ENCODE assay signal across 26 cellular contexts in the genomic region with DNA sequence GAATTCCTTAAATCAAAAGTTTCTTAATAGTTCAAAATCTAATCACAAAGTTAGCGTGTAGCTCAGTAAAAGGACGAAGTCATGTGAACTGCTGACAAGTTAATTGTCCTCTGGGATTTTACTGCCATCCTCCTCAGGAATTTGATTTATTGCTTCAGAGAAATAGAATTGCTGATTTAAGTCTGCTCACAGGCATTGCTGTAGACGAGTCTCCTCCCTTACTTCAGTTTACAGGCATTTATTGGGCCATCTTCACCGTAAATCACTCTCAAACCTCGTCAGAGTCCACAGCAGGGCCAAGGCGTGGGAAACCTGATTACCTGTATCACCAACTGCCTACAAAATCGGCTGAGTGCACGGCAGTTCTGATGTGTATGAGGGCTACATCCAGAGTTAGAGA.
"Had no signal": no experiment of that assay in that cellular context is flagged by ENCODE, and none has a peak within 500 bp of the region (broad histone marks: within the 10 kb centered on the region; RNA-seq: fewer than 3 reads in every experiment).

No MANE protein-coding gene starts in this region.

- ATAC-seq: esophagus mucosa; foreskin keratinocyte; gastroesophageal sphincter; heart left ventricle; left cardiac atrium; left ventricle myocardium superior; lower lobe of right lung; natural killer cell; stimulated activated naive B cell treated with anti-CD40 and anti-IgM and Interleukin-4, amounts not matched to agents 10 μg/mL and 1 μg/mL and 100 μg/mL, for 72 hours had no signal

- H3K36me3 Mint-ChIP-seq: natural killer cell; neural progenitor cell; stimulated activated naive B cell treated with anti-CD40 and anti-IgM and Interleukin-4, amounts not matched to agents 10 μg/mL and 1 μg/mL and 100 μg/mL, for 72 hours had no signal

- DNase-seq: colonic mucosa; effector CD8-positive, alpha-beta T cell; endodermal cell; foreskin keratinocyte; heart left ventricle; hippocampal formation; left cardiac atrium; left ventricle myocardium superior; lower lobe of right lung; natural killer cell; sigmoid colon; stimulated activated CD4-positive, alpha-beta T cell treated with anti-CD3 and anti-CD28 coated beads, Interleukin-15, amount 100 ng/mL, for 24 hours; stimulated activated CD4-positive, alpha-beta T cell treated with anti-CD3 and anti-CD28 coated beads, Interleukin-2, amount 100 ng/mL, for 48 hours; stimulated activated naive B cell treated with anti-CD40 and anti-IgM and Interleukin-4, amounts not matched to agents 10 μg/mL and 1 μg/mL and 100 μg/mL, for 72 hours; trophoblast cell had no signal

- H3K9me3 Mint-ChIP-seq: central memory CD8-positive, alpha-beta T cell; dendritic cell treated with granulocyte-macrophage colony-stimulating factor and Interleukin-4, amounts not matched to agents 40 ng/mL and 50 ng/mL, for 4 days; endodermal cell; natural killer cell; neural progenitor cell; stimulated activated naive CD8-positive, alpha-beta T cell treated with anti-CD3 and anti-CD28 coated beads, Interleukin-15, Interleukin-2, amounts not matched to agents 100 ng/mL and 50 ng/mL, for 24 hours had no signal

- H3K27ac Mint-ChIP-seq: dendritic cell treated with granulocyte-macrophage colony-stimulating factor and Interleukin-4, amounts not matched to agents 40 ng/mL and 50 ng/mL, for 4 days; endodermal cell; natural killer cell; neural progenitor cell; stimulated activated naive B cell treated with anti-CD40 and anti-IgM and Interleukin-4, amounts not matched to agents 10 μg/mL and 1 μg/mL and 100 μg/mL, for 72 hours; stimulated activated naive CD8-positive, alpha-beta T cell treated with anti-CD3 and anti-CD28 coated beads, Interleukin-15, Interleukin-2, amounts not matched to agents 100 ng/mL and 50 ng/mL, for 24 hours had no signal

- H3K4me1 Mint-ChIP-seq: central memory CD8-positive, alpha-beta T cell; natural killer cell; neural progenitor cell; stimulated activated naive B cell treated with anti-CD40 and anti-IgM and Interleukin-4, amounts not matched to agents 10 μg/mL and 1 μg/mL and 100 μg/mL, for 72 hours had no signal

- H3K9me3 ChIP-seq: colonic mucosa, gastroesophageal sphincter, heart left ventricle, lower lobe of right lung, prostate gland, right atrium auricular region, sigmoid colon, thoracic aorta had no signal

- H3K4me1 ChIP-seq: colonic mucosa, foreskin keratinocyte, gastroesophageal sphincter, heart left ventricle, lower lobe of right lung, neural progenitor cell, parathyroid adenoma, prostate gland, right atrium auricular region, sigmoid colon had no signal

- H3K4me3 ChIP-seq: colonic mucosa, gastroesophageal sphincter, heart left ventricle, lower lobe of right lung, neural progenitor cell, prostate gland, right atrium auricular region, sigmoid colon, thoracic aorta had no signal

- H3K27ac ChIP-seq: colonic mucosa, epithelial cell of prostate, foreskin keratinocyte, gastroesophageal sphincter, heart left ventricle, lower lobe of right lung, neural progenitor cell, parathyroid adenoma, prostate gland, right atrium auricular region, sigmoid colon, thoracic aorta had no signal

- H3K27me3 ChIP-seq: colonic mucosa, foreskin keratinocyte, gastroesophageal sphincter, heart left ventricle, neural progenitor cell, right atrium auricular region, sigmoid colon had no signal

- H3K36me3 ChIP-seq: colonic mucosa, gastroesophageal sphincter, heart left ventricle, lower lobe of right lung, neural progenitor cell, prostate gland, right atrium auricular region, sigmoid colon, thoracic aorta had no signal

- H3K4me3 Mint-ChIP-seq: central memory CD8-positive, alpha-beta T cell; dendritic cell treated with granulocyte-macrophage colony-stimulating factor and Interleukin-4, amounts not matched to agents 40 ng/mL and 50 ng/mL, for 4 days; endodermal cell; natural killer cell; neural progenitor cell; stimulated activated naive B cell treated with anti-CD40 and anti-IgM and Interleukin-4, amounts not matched to agents 10 μg/mL and 1 μg/mL and 100 μg/mL, for 72 hours; stimulated activated naive CD8-positive, alpha-beta T cell treated with anti-CD3 and anti-CD28 coated beads, Interleukin-15, Interleukin-2, amounts not matched to agents 100 ng/mL and 50 ng/mL, for 24 hours had no signal
